ENCODE assay signal across 10 cellular contexts in genomic region chr6:77416839-77417238, GRCh38. TPM values are rescaled to one million over a fixed set of nuclear protein-coding genes. Genes with fewer than 3 reads are reported as not detected.
"Had no signal": no experiment of that assay in that cellular context is flagged by ENCODE, and none has a peak within 500 bp of the region (broad histone marks: within the 10 kb centered on the region; RNA-seq: fewer than 3 reads in every experiment).

No MANE protein-coding gene starts in this region.

- H3K36me3 ChIP-seq: HAP-1 had no signal

- H3K4me3 ChIP-seq: HAP-1, K562 had no signal

- ATAC-seq: HCT116, K562 had no signal

- H3K27ac Mint-ChIP-seq: HFFc6 had no signal

- FAIRE-seq: HTR-8/SVneo, K562 had no signal

- DNase-seq: GOT3, H7, HFFc6, KG1 had no signal

- H3K9me3 ChIP-seq: HAP-1 had no signal

- H3K4me1 ChIP-seq: HAP-1 had no signal

- H3K9me3 Mint-ChIP-seq: HFFc6 had no signal

- H3K4me3 Mint-ChIP-seq: HFFc6 had no signal

RNA-seq across cellular contexts. Expression of gene HTR1B, which starts 46.5 kb away (rescaled TPM):
- total RNA-seq: H4, HT-29, K562 had no signal
- polyA plus RNA-seq: K562 had no signal
